8 cellular contexts compared by ENCODE assay signal in genomic region chr13:45367358-45367757, GRCh38. TPM values are rescaled to one million over a fixed set of nuclear protein-coding genes. Genes with fewer than 3 reads are reported as not detected.
DNase-seq lines count a peak whose midpoint lies in the region; ATAC-seq lines count a peak whose summit lies in the region.

No MANE protein-coding gene starts in this region.

- peak; percentile 11 for DNase-seq in NCI-H345 (lab: John Stamatoyannopoulos, UW)
- DNase-seq in NCI-H345 treated with DMSO at 0.1 percent for 48 hours (lab: John Stamatoyannopoulos, UW; ENCODE audit: unreplicated experiment) = no peak
- DNase-seq in NK-92 (lab: John Stamatoyannopoulos, UW; ENCODE audit: unreplicated experiment) = peak; percentile 26
- peak; percentile 29 to 65 (median 59) for DNase-seq in activated CD8-positive, alpha-beta memory T cell treated with anti-CD3 and anti-CD28 coated beads for 48 hours (ENCODE audit: low read depth in 2 of 3, low spot score in 2 of 3)
- peak; percentile 81 for DNase-seq in stimulated activated CD4-positive, alpha-beta T cell treated with anti-CD3 and anti-CD28 coated beads, Interleukin-12 subunit alpha, Interleukin-12 subunit beta, amount 100 ng/mL, for 4 hours
- no peak for DNase-seq in DMS114 treated with DMSO at 0.1 percent for 48 hours (lab: John Stamatoyannopoulos, UW; ENCODE audit: unreplicated experiment)

- ATAC-seq in HG02938 (IDR thresholded peaks at IDR 0.05; ENCODE audit: unreplicated experiment) (peak; percentile 91), esophagus mucosa (peak; percentile 96)

RNA-seq across cellular contexts. Expression of gene TPT1, which starts 26.4 kb away (rescaled TPM):
- total RNA-seq in esophagus mucosa = 4,303 TPM

RNA-seq across cellular contexts. Expression of gene SLC25A30, which starts 50.8 kb away (rescaled TPM):
- 7.3 TPM for total RNA-seq in esophagus mucosa

Comparison
In these comparisons a context has a peak if more than half of its experiments do, and no peak if none do; other contexts are left out.
1. DNase-seq: peak in NCI-H345 (single experiment), NK-92 (single experiment), activated CD8-positive, alpha-beta memory T cell treated with anti-CD3 and anti-CD28 coated beads for 48 hours (3 of 3) and stimulated activated CD4-positive, alpha-beta T cell treated with anti-CD3 and anti-CD28 coated beads, Interleukin-12 subunit alpha, Interleukin-12 subunit beta, amount 100 ng/mL, for 4 hours (single experiment); none in NCI-H345 treated with DMSO at 0.1 percent for 48 hours (single experiment) and DMS114 treated with DMSO at 0.1 percent for 48 hours (single experiment).